Comparison of ENCODE assay signal across 29 cellular contexts in genomic region chr4:120055167-120055566, GRCh38. TPM values are rescaled to one million over a fixed set of nuclear protein-coding genes. Genes with fewer than 3 reads are reported as not detected.
DNase-seq lines count a peak whose midpoint lies in the region; ATAC-seq and TF ChIP-seq lines count a peak whose summit lies in the region.
"Had no signal": no experiment of that assay in that cellular context is flagged by ENCODE, and none has a peak within 500 bp of the region (broad histone marks: within the 10 kb centered on the region; RNA-seq: fewer than 3 reads in every experiment).

No MANE protein-coding gene starts in this region.

- peaks cover 9% of the 10 kb centered on the region; the same call in 1 of the 2 replicates for H3K36me3 Mint-ChIP-seq in HFFc6 (ENCODE audit: low read depth)
- H3K36me3 Mint-ChIP-seq: natural killer cell had no signal

- no peaks in the 10 kb centered on the region for H3K9me3 Mint-ChIP-seq in HFFc6
- H3K9me3 Mint-ChIP-seq: activated naive CD4-positive, alpha-beta T cell treated with anti-CD3 and anti-CD28 coated beads, Interleukin-2, amount 50 U/mL, for 24 hours; central memory CD8-positive, alpha-beta T cell; natural killer cell; WTC11 had no signal

- TF ChIP-seq CTCF in choroid plexus epithelial cell (conservative IDR thresholded peaks at IDR 0.05; ENCODE audit: low read depth, low read length) = no peak
- no peak for TF ChIP-seq CTCF in HFFc6 (IDR thresholded peaks at IDR 0.05)
- TF ChIP-seq CTCF in left ventricle myocardium inferior (IDR thresholded peaks at IDR 0.05; ENCODE audit: borderline replicate concordance) = no peak

- no peak overlapping the region for H3K27ac Mint-ChIP-seq in HFFc6
- H3K27ac Mint-ChIP-seq: activated naive CD4-positive, alpha-beta T cell treated with anti-CD3 and anti-CD28 coated beads, Interleukin-2, amount 50 U/mL, for 24 hours; natural killer cell; WTC11 had no signal

- peaks cover 30% of the 10 kb centered on the region for H3K4me1 Mint-ChIP-seq in HFFc6 (ENCODE audit: low read depth)
- H3K4me1 Mint-ChIP-seq: central memory CD8-positive, alpha-beta T cell; natural killer cell had no signal

- H3K4me1 ChIP-seq in muscle layer of colon (ENCODE audit: insufficient read depth, low read length) (peaks cover 5% of the 10 kb centered on the region), left ventricle myocardium inferior (peaks cover 5% of the 10 kb centered on the region)
- H3K4me1 ChIP-seq: BLaER1, Caco-2, right lobe of liver, thyroid gland had no signal

- H3K27me3 Mint-ChIP-seq in HFFc6 (ENCODE audit: insufficient read depth) = no peaks in the 10 kb centered on the region; the same call in 1 of the 2 replicates
- H3K27me3 Mint-ChIP-seq: activated naive CD4-positive, alpha-beta T cell treated with anti-CD3 and anti-CD28 coated beads, Interleukin-2, amount 50 U/mL, for 24 hours; central memory CD8-positive, alpha-beta T cell had no signal

- ATAC-seq in HG02610 (IDR thresholded peaks at IDR 0.05; ENCODE audit: unreplicated experiment) = no peak
- ATAC-seq: left lobe of liver; natural killer cell; right lobe of liver; stimulated activated naive CD8-positive, alpha-beta T cell treated with anti-CD3 and anti-CD28 coated beads, Interleukin-15, Interleukin-2, amounts not matched to agents 100 U/mL and 50 U/mL, for 24 hours; WTC11 had no signal

- peak; percentile 35 for DNase-seq in COR-L47 (lab: John Stamatoyannopoulos, UW)
- DNase-seq in NCI-H146 (lab: John Stamatoyannopoulos, UW) = peak; percentile 14
- peak; percentile 26 for DNase-seq in choroid plexus epithelial cell (ENCODE audit: low read depth)
- no peak for DNase-seq in HFFc6
- DNase-seq in left ventricle myocardium inferior = no peak
- DNase-seq in NCI-H524 treated with DMSO at 0.1 percent for 48 hours (lab: John Stamatoyannopoulos, UW) = no peak
- DNase-seq: activated CD8-positive, alpha-beta memory T cell treated with anti-CD3 and anti-CD28 coated beads, Interleukin-2, amount 50 U/mL, for 4 hours; Caco-2; DND-41; foreskin fibroblast; Kasumi-1; natural killer cell; NCI-H1092; NCI-H2107; NCI-H510A treated with DMSO at 0.1 percent for 48 hours; ovary; right lobe of liver; SHP77; stimulated activated naive CD8-positive, alpha-beta T cell treated with anti-CD3 and anti-CD28 coated beads, Interleukin-15, Interleukin-2, amounts not matched to agents 100 U/mL and 50 U/mL, for 24 hours; SW 1271; thyroid gland had no signal

- no peaks in the 10 kb centered on the region for H3K27me3 ChIP-seq in muscle layer of colon (ENCODE audit: control insufficient read depth in 1 of 2, insufficient read depth in 2 of 2, low read length in 2 of 2)
- no peaks in the 10 kb centered on the region for H3K27me3 ChIP-seq in left ventricle myocardium inferior (ENCODE audit: low read depth)
- H3K27me3 ChIP-seq: BLaER1, hepatocyte, ovary, right lobe of liver, thyroid gland had no signal

- H3K4me3 Mint-ChIP-seq in HFFc6 = no peak overlapping the region
- H3K4me3 Mint-ChIP-seq: activated naive CD4-positive, alpha-beta T cell treated with anti-CD3 and anti-CD28 coated beads, Interleukin-2, amount 50 U/mL, for 24 hours; central memory CD8-positive, alpha-beta T cell; natural killer cell; WTC11 had no signal

- H3K9ac ChIP-seq in muscle layer of colon (ENCODE audit: low read length) = no peak overlapping the region
- H3K9ac ChIP-seq: BLaER1 had no signal

- intact Hi-C loops in left ventricle myocardium inferior (cut with micrococcal nuclease) = loop anchor here (10.0 kb wide), 2 partner anchors 490 to 740 kb away; no protein-coding TSS in a partner anchor

- H3K9me3 ChIP-seq in muscle layer of colon (ENCODE audit: low read length) (no peaks in the 10 kb centered on the region), left ventricle myocardium inferior (replicated peaks) (no peaks in the 10 kb centered on the region)
- H3K9me3 ChIP-seq: BLaER1, Caco-2, ovary, right lobe of liver, thyroid gland had no signal

- H3K36me3 ChIP-seq in muscle layer of colon (ENCODE audit: insufficient read depth, low read length) (no peaks in the 10 kb centered on the region), left ventricle myocardium inferior (no peaks in the 10 kb centered on the region)
- H3K36me3 ChIP-seq: ovary, right lobe of liver, thyroid gland had no signal

- no peak overlapping the region for H3K4me3 ChIP-seq in choroid plexus epithelial cell (ENCODE audit: low read depth, low read length)
- H3K4me3 ChIP-seq in muscle layer of colon (ENCODE audit: low read depth in 1 of 2, low read length in 2 of 2) = no peak overlapping the region
- no peak overlapping the region for H3K4me3 ChIP-seq in left ventricle myocardium inferior
- H3K4me3 ChIP-seq: BLaER1, hepatocyte, ovary, right lobe of liver, thyroid gland had no signal

- H3K27ac ChIP-seq in muscle layer of colon (ENCODE audit: low read depth, low read length) = peak overlapping the region; percentile 17
- no peak overlapping the region for H3K27ac ChIP-seq in left ventricle myocardium inferior (replicated peaks)
- H3K27ac ChIP-seq: BLaER1, hepatocyte, ovary, right lobe of liver, thyroid gland had no signal

RNA-seq across cellular contexts. Expression of gene MAD2L1, which starts 11.5 kb away (rescaled TPM):
- 10 to 100 TPM; 18.3 to 36.5 (median 31.6) TPM for total RNA-seq in HFFc6 (2021; fragmentation: NEBNext Ultra II Directional; extraction: Animal tissue kit (Norgen Biotek cat#: 25700))
- total RNA-seq in left ventricle myocardium inferior = 1.8 TPM

Comparison
In these comparisons a context has a peak if more than half of its experiments do, and no peak if none do; other contexts are left out.
1. DNase-seq: peak in COR-L47 (single experiment), NCI-H146 (single experiment) and choroid plexus epithelial cell (single experiment); none in HFFc6 (single experiment), left ventricle myocardium inferior (single experiment) and NCI-H524 treated with DMSO at 0.1 percent for 48 hours (single experiment).